12 cellular contexts compared by ENCODE assay signal in the genomic region with DNA sequence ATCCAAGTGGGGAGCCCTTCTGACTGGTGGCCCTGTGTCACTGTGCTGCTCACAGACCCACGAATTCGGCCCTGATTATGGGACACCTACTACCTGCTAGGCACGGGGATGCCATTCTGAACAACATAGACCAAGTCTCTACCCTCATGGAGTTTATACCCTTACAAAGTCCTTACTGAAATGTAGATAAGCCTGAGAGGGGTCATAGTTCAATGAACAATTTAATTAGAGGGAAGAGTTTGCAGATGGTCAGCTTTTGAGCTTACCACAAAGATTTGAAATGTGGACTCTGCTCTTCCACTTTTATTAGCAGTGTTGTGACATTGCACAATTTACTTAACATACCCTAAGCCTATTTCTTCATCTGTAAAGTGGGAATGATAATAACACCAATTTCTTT.
DNase-seq lines count a peak whose midpoint lies in the region; ATAC-seq and TF ChIP-seq lines count a peak whose summit lies in the region.
"Had no signal": no experiment of that assay in that cellular context is flagged by ENCODE, and none has a peak within 500 bp of the region (broad histone marks: within the 10 kb centered on the region; RNA-seq: fewer than 3 reads in every experiment).

No MANE protein-coding gene starts in this region.

- no peaks in the 10 kb centered on the region for H3K9me3 ChIP-seq in colonic mucosa
- H3K9me3 ChIP-seq: HAP-1 had no signal

- no peaks in the 10 kb centered on the region for H3K36me3 ChIP-seq in colonic mucosa
- H3K36me3 ChIP-seq: BLaER1 treated with 17β-estradiol and CSF1 and Interleukin-3, amounts not matched to agents 10 nM and 100 nM; HAP-1 had no signal

- no peaks in the 10 kb centered on the region for H3K27me3 ChIP-seq in colonic mucosa
- H3K27me3 ChIP-seq: BLaER1 treated with 17β-estradiol and CSF1 and Interleukin-3, amounts not matched to agents 10 nM and 100 nM had no signal

- H3K9ac ChIP-seq in colonic mucosa (ENCODE audit: low read depth in 2 of 2, low read length in 2 of 2): no peak overlapping the region
- H3K9ac ChIP-seq: BLaER1 treated with 17β-estradiol and CSF1 and Interleukin-3, amounts not matched to agents 10 nM and 100 nM; GM23248 had no signal

- ATAC-seq in GM21723 (IDR thresholded peaks at IDR 0.05; ENCODE audit: unreplicated experiment) (peak; percentile 23), HG03432 (IDR thresholded peaks at IDR 0.05; ENCODE audit: unreplicated experiment) (peak; percentile 13), HG02610 (IDR thresholded peaks at IDR 0.05; ENCODE audit: unreplicated experiment) (no peak)
- ATAC-seq: CD8-positive, alpha-beta T cell had no signal

- TF ChIP-seq CTCF in colonic mucosa (IDR thresholded peaks at IDR 0.05): no peak

- intact Hi-C loops in colonic mucosa (cut with DNase I): no loop called here

- DNase-seq in colonic mucosa: no peak
- peak; percentile 33 for DNase-seq in renal cortical epithelial cell (ENCODE audit: low read depth)
- DNase-seq in stimulated activated CD8-positive, alpha-beta memory T cell treated with anti-CD3 and anti-CD28 coated beads, Interleukin-4, amount 100 ng/mL, for 48 hours: no peak
- DNase-seq in glomerular visceral epithelial cell (ENCODE audit: extremely low spot score): no peak
- DNase-seq: CD8-positive, alpha-beta T cell; GM23248 had no signal

- H3K4me1 ChIP-seq in colonic mucosa: no peaks in the 10 kb centered on the region
- H3K4me1 ChIP-seq: BLaER1 treated with 17β-estradiol and CSF1 and Interleukin-3, amounts not matched to agents 10 nM and 100 nM; HAP-1 had no signal

- peak overlapping the region; percentile 32 for H3K27ac ChIP-seq in colonic mucosa
- H3K27ac ChIP-seq: BLaER1 treated with 17β-estradiol and CSF1 and Interleukin-3, amounts not matched to agents 10 nM and 100 nM; GM23248 had no signal

- H3K4me3 ChIP-seq in colonic mucosa: no peak overlapping the region
- H3K4me3 ChIP-seq: BLaER1 treated with 17β-estradiol and CSF1 and Interleukin-3, amounts not matched to agents 10 nM and 100 nM; GM12878; GM23248; HAP-1 had no signal
